ENCODE assay signal across 1 cellular context in genomic region chr5:175677571-175677970, GRCh38.
TF ChIP-seq lines count a peak whose summit lies in the region.

No MANE protein-coding gene starts in this region.

TF ChIP-seq in H1, 55 proteins besides CTCF, POLR2A, EP300 and RAD21:
- peak; percentile 19; the same call in 1 of the 2 replicates for TF ChIP-seq MAX (IDR thresholded peaks at IDR 0.05)
- TF ChIP-seq CEBPB (IDR thresholded peaks at IDR 0.05; ENCODE audit: low read depth, low read length): no peak
- no peak for TF ChIP-seq HDAC2 (IDR thresholded peaks at IDR 0.05; ENCODE audit: borderline replicate concordance in 1 of 2, low read depth in 2 of 2, low read length in 2 of 2)
- TF ChIP-seq KDM5A (IDR thresholded peaks at IDR 0.05; ENCODE audit: low read length): no peak
- TF ChIP-seq ASH2L (IDR thresholded peaks at IDR 0.05; ENCODE audit: low read length): no peak
- no peak for TF ChIP-seq BACH1 (IDR thresholded peaks at IDR 0.05; ENCODE audit: low read length)
- no peak for TF ChIP-seq BCL11A (IDR thresholded peaks at IDR 0.05; ENCODE audit: low read depth in 2 of 2, low read length in 2 of 2)
- no peak for TF ChIP-seq POU5F1 (IDR thresholded peaks at IDR 0.05; ENCODE audit: low read depth, low read length)
- peak; percentile 82 for TF ChIP-seq E2F6 (IDR thresholded peaks at IDR 0.05)
- no peak for TF ChIP-seq PHF8 (conservative IDR thresholded peaks at IDR 0.05; ENCODE audit: low read depth, low read length)
- no peak for TF ChIP-seq SP1 (IDR thresholded peaks at IDR 0.05; ENCODE audit: low read depth, low read length)
